Comparison of ENCODE assay signal across 10 cellular contexts in the genomic region with DNA sequence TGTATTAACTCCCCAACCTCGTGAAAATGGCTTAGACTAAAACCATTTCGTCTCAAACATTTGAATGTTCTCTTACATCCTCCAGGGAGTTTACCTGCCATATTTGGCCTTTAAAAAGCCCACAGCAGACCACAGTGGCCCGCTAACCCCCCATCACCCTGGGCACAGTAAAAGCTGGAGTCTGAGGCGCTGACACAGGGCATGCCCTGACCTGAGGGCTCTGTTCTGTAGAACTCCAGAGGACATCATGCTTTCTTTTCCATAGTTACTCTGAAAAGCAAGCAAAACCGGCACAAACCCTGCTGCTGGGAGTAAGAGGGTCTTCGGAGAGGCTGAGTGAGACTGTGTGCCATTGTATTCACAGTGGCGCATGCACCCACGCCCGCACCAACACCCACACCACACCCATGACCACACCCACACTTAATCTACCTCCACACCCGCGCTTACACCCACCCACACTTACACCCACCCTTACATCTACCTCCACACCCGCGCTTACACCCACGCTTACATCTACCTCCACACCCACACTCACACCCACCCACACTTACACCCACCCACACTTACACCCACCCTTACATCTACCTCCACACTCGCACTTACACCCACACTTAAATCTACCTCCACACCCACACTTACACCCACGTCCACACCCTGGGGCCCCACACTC. TPM values are rescaled to one million over a fixed set of nuclear protein-coding genes. Genes with fewer than 3 reads are reported as not detected.
DNase-seq lines count a peak whose midpoint lies in the region; ATAC-seq, FAIRE-seq and TF ChIP-seq lines count a peak whose summit lies in the region.
"Had no signal": no experiment of that assay in that cellular context is flagged by ENCODE, and none has a peak within 500 bp of the region (broad histone marks: within the 10 kb centered on the region; RNA-seq: fewer than 3 reads in every experiment).

No MANE protein-coding gene starts in this region.

- peaks cover 0 to 8% of the 10 kb centered on the region in 2 experiments; a peak in 1 of 3 replicates for H3K36me3 ChIP-seq in HEK293 (ENCODE audit: control insufficient read depth in 2 of 2, insufficient read depth in 1 of 2, low read length in 2 of 2)
- H3K36me3 ChIP-seq in ascending aorta, result peaks cover 21% of the 10 kb centered on the region in 2 donors

- H3K9me3 ChIP-seq in HEK293 (ENCODE audit: control insufficient read depth, insufficient read depth, low read depth, low read length) (no peaks in the 10 kb centered on the region), ascending aorta (peaks cover 0 to 5% of the 10 kb centered on the region in 2 donors)

- H3K4me1 ChIP-seq in HEK293 (ENCODE audit: control insufficient read depth, insufficient read depth, low read length) (no peaks in the 10 kb centered on the region), ascending aorta (no peaks in the 10 kb centered on the region)

- DNase-seq in DMS 273 treated with DMSO at 0.1 percent for 48 hours (lab: John Stamatoyannopoulos, UW) (peak; percentile 2), chondrocyte (ENCODE audit: low spot score) (peak; percentile 99), midbrain (lab: John Stamatoyannopoulos, UW) (peak; percentile 44), RCC 7860 (ENCODE audit: low spot score) (no peak), ascending aorta (ENCODE audit: low spot score in 2 of 2) (no peak), KBM-7 (no peak)
- DNase-seq: NCI-H1436 treated with DMSO at 0.1 percent for 48 hours had no signal

- POLR2A ChIA-PET in HEK293 (lab: Yijun Ruan, JAX), result no interaction called here

- CTCF ChIA-PET in HEK293 (lab: Yijun Ruan, JAX), result no interaction called here

- H3K27ac ChIP-seq in HEK293 (ENCODE audit: extremely low read depth, low read depth, low read length) (no peak overlapping the region), ascending aorta (no peak overlapping the region)

- no peak overlapping the region for H3K4me3 Mint-ChIP-seq in chondrocyte (ENCODE audit: unreplicated experiment)

- intact Hi-C loops in ascending aorta (cut with DNase I), result no loop called here

- no peaks in the 10 kb centered on the region for H3K27me3 Mint-ChIP-seq in chondrocyte (ENCODE audit: low read depth)

- H3K27me3 ChIP-seq in ascending aorta, result no peaks in the 10 kb centered on the region

- TF ChIP-seq CTCF in HEK293 (tag by site-specific recombination; IDR thresholded peaks at IDR 0.05) (no peak), chondrocyte (IDR thresholded peaks at IDR 0.05) (no peak), ascending aorta (IDR thresholded peaks at IDR 0.05) (no peak)

- H3K4me1 Mint-ChIP-seq in chondrocyte (ENCODE audit: low read depth), result no peaks in the 10 kb centered on the region

- H3K4me3 ChIP-seq in HEK293 (ENCODE audit: low read depth, low read length) (no peak overlapping the region), ascending aorta (no peak overlapping the region)
- H3K4me3 ChIP-seq: lung had no signal

- peaks cover 32% of the 10 kb centered on the region for H3K36me3 Mint-ChIP-seq in chondrocyte (ENCODE audit: low read depth)

- no peak overlapping the region for H3K27ac Mint-ChIP-seq in chondrocyte (ENCODE audit: unreplicated experiment)

- no peak for FAIRE-seq in RCC 7860 (lab: Jason Lieb, UNC)

- ATAC-seq in HG03135 (IDR thresholded peaks at IDR 0.05; ENCODE audit: unreplicated experiment), result no peak

- peaks cover 10% of the 10 kb centered on the region for H3K9me3 Mint-ChIP-seq in chondrocyte (ENCODE audit: low read depth)

- in situ Hi-C loops in KBM-7 (cut with MboI; ENCODE audit: low pct_unique_long_range_greater_than_20kb, low sequenced_read_pairs), result no loop called here

TF ChIP-seq in HEK293, 187 proteins besides CTCF, POLR2A, EP300 and RAD21:
- TF ChIP-seq ZNF211 (tag by site-specific recombination; IDR thresholded peaks at IDR 0.05; ENCODE audit: low read depth) (no peak), ZNF394 (tag by site-specific recombination; IDR thresholded peaks at IDR 0.05; ENCODE audit: borderline replicate concordance) (no peak), KLF8 (tag by site-specific recombination; IDR thresholded peaks at IDR 0.05) (0 out of 2 replicates have a peak, but pooled peaks have one; percentile 18), ZNF510 (tag by site-specific recombination; IDR thresholded peaks at IDR 0.05; ENCODE audit: insufficient replicate concordance) (no peak), ZNF658 (tag by site-specific recombination; IDR thresholded peaks at IDR 0.05) (no peak), KLF1 (tag by site-specific recombination; IDR thresholded peaks at IDR 0.05) (peak; percentile 88), ZNF621 (tag by site-specific recombination; IDR thresholded peaks at IDR 0.05) (no peak)
- TF ChIP-seq, protein P1, sequence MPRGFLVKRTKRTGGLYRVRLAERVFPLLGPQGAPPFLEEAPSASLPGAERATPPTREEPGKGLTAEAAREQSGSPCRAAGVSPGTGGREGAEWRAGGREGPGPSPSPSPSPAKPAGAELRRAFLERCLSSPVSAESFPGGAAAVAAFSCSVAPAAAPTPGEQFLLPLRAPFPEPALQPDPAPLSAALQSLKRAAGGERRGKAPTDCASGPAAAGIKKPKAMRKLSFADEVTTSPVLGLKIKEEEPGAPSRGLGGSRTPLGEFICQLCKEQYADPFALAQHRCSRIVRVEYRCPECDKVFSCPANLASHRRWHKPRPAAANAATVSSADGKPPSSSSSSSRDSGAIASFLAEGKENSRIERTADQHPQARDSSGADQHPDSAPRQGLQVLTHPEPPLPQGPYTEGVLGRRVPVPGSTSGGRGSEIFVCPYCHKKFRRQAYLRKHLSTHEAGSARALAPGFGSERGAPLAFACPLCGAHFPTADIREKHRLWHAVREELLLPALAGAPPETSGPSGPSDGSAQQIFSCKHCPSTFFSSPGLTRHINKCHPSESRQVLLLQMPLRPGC (tag by site-specific recombination; IDR thresholded peaks at IDR 0.05), result no peak
TF ChIP-seq in HEK293: peak in this region for 2.

RNA-seq across cellular contexts. Expression of a gene that starts 32.1 kb away (rescaled TPM):
- total RNA-seq in chondrocyte (10.2 to 14.4 TPM (median 13.2 TPM) in 3 replicates), ascending aorta (2.0 TPM)

RNA-seq across cellular contexts. Expression of a gene that starts 32.9 kb away (rescaled TPM):
- 9.9 to 13.9 TPM (median 13.2 TPM) in 3 replicates for total RNA-seq in chondrocyte
- total RNA-seq in ascending aorta, result 24.4 TPM

RNA-seq across cellular contexts. Expression of a gene that starts 56.3 kb away (rescaled TPM):
- 15.8 to 17.9 TPM (median 17.2 TPM) in 3 replicates for total RNA-seq in chondrocyte
- total RNA-seq in ascending aorta, result 16.2 TPM

Comparison
In these comparisons a context has a peak if more than half of its experiments do, and no peak if none do; other contexts are left out.
1. DNase-seq: peak in DMS 273 treated with DMSO at 0.1 percent for 48 hours (single experiment), chondrocyte (single experiment) and midbrain (single experiment); none in RCC 7860 (single experiment), ascending aorta (0 of 2) and KBM-7 (single experiment).